In genomic region chr3:49689046-49689886, GRCh38 we compare ENCODE assay signal across 1 cellular context.
TF ChIP-seq lines count a peak whose summit lies in the region.

TSS of gene MST1 (minus strand) at chr3:49689474. CDS start at chr3:49688691, 783 bp downstream.
TSS of gene RNF123 (plus strand) at chr3:49689557. CDS start at chr3:49691166, 1,609 bp downstream.

TF ChIP-seq in GM12878, 131 proteins besides CTCF, POLR2A, EP300 and RAD21 (continued from another document and continues in another):
- TF ChIP-seq REST (IDR thresholded peaks at IDR 0.05; ENCODE audit: low read depth, low read length) = no peak
- no peak for TF ChIP-seq SREBF1 (IDR thresholded peaks at IDR 0.05; ENCODE audit: low read length)
- TF ChIP-seq KLF5 (IDR thresholded peaks at IDR 0.05; ENCODE audit: partially characterized antibody) = peak; percentile 55
- 0 out of 4 replicates have a peak, but pooled peaks of 1 of the 2 experiments have one; percentile 16 for TF ChIP-seq SRF (IDR thresholded peaks at IDR 0.05; ENCODE audit: low read depth in 2 of 2, low read length in 2 of 2)
- peak; percentile 76 for TF ChIP-seq YY1 (IDR thresholded peaks at IDR 0.05; ENCODE audit: low read depth, low read length)
- TF ChIP-seq CBFB (IDR thresholded peaks at IDR 0.05; ENCODE audit: low read depth) = 0 out of 2 replicates have a peak, but pooled peaks have one; percentile 36
- TF ChIP-seq PAX8 (IDR thresholded peaks at IDR 0.05) = no peak
- TF ChIP-seq IRF5 (IDR thresholded peaks at IDR 0.05; ENCODE audit: borderline replicate concordance) = no peak
- peak; percentile 25; the same call in 1 of the 3 replicates for TF ChIP-seq POU2F2 (IDR thresholded peaks at IDR 0.05; ENCODE audit: borderline replicate concordance, low read depth, low read length)
- TF ChIP-seq IRF3 (IDR thresholded peaks at IDR 0.05) = 0 out of 2 replicates have a peak, but pooled peaks have one; percentile 11
- TF ChIP-seq SIN3A (IDR thresholded peaks at IDR 0.05; ENCODE audit: low read depth, low read length) = peak; percentile 71; the same call in 1 of the 2 replicates
- peak; percentile 51 for TF ChIP-seq SIX5 (IDR thresholded peaks at IDR 0.05; ENCODE audit: low read depth, low read length, severe bottlenecking)
- no peak for TF ChIP-seq CUX1 (IDR thresholded peaks at IDR 0.05; ENCODE audit: insufficient replicate concordance, low read depth, low read length)
- TF ChIP-seq E4F1 (IDR thresholded peaks at IDR 0.05; ENCODE audit: borderline replicate concordance, partially characterized antibody) = peak; percentile 25
- TF ChIP-seq BHLHE40 (IDR thresholded peaks at IDR 0.05; ENCODE audit: borderline replicate concordance in 1 of 2, low read depth in 2 of 2, low read length in 1 of 2) = peak; percentile 10 to 59; a peak in 1 of 4 replicates
- peak; percentile 86 for TF ChIP-seq GABPA (IDR thresholded peaks at IDR 0.05; ENCODE audit: low read depth)
- peak; percentile 64; the same call in 1 of the 2 replicates for TF ChIP-seq GATAD2B (conservative IDR thresholded peaks at IDR 0.05; ENCODE audit: low read depth)
- TF ChIP-seq RELB (IDR thresholded peaks at IDR 0.05; ENCODE audit: low read depth) = peak; percentile 75
- TF ChIP-seq IKZF1 (conservative IDR thresholded peaks at IDR 0.05) = peak; percentile 92
- peak; percentile 53; the same call in 1 of the 2 replicates for TF ChIP-seq NR2C1 (IDR thresholded peaks at IDR 0.05)
- peak; percentile 53 for TF ChIP-seq MYC (IDR thresholded peaks at IDR 0.05; ENCODE audit: insufficient read depth, insufficient read length, insufficient replicate concordance, low read length, severe bottlenecking)
- peak; percentile 49; the same call in 1 of the 2 replicates for TF ChIP-seq DPF2 (IDR thresholded peaks at IDR 0.05)
- no peak for TF ChIP-seq KAT2A (conservative IDR thresholded peaks at IDR 0.05; ENCODE audit: control insufficient read depth, low read depth, low read length)
- TF ChIP-seq POLR2AphosphoS2 (IDR thresholded peaks at IDR 0.05; ENCODE audit: low read depth, low read length) = no peak
- peak; percentile 34; the same call in 1 of the 2 replicates for TF ChIP-seq BACH1 (IDR thresholded peaks at IDR 0.05; ENCODE audit: borderline replicate concordance)
- 0 out of 2 replicates have a peak, but pooled peaks have one; percentile 14 for TF ChIP-seq ESRRA (IDR thresholded peaks at IDR 0.05; ENCODE audit: low read length)
- TF ChIP-seq ATF7 (IDR thresholded peaks at IDR 0.05; ENCODE audit: low read depth) = no peak
- TF ChIP-seq ZBTB40 (IDR thresholded peaks at IDR 0.05; ENCODE audit: borderline replicate concordance) = peak; percentile 89
- TF ChIP-seq TCF12 (IDR thresholded peaks at IDR 0.05; ENCODE audit: low read depth, low read length) = 0 out of 2 replicates have a peak, but pooled peaks have one; percentile 5
- peak; percentile 67 for TF ChIP-seq LARP7 (IDR thresholded peaks at IDR 0.05)
- TF ChIP-seq NR2F1 (conservative IDR thresholded peaks at IDR 0.05) = peak; percentile 48; the same call in 1 of the 2 replicates
- peak; percentile 77; the same call in 1 of the 2 replicates for TF ChIP-seq MXI1 (IDR thresholded peaks at IDR 0.05; ENCODE audit: low read depth, low read length)
- peak; percentile 67; the same call in 1 of the 2 replicates for TF ChIP-seq POLR2AphosphoS5 (IDR thresholded peaks at IDR 0.05; ENCODE audit: low read length)
- TF ChIP-seq STAT1 (conservative IDR thresholded peaks at IDR 0.05) = no peak
- TF ChIP-seq SP1 (IDR thresholded peaks at IDR 0.05; ENCODE audit: low read depth, low read length) = peak; percentile 73
- TF ChIP-seq FOXK2 (IDR thresholded peaks at IDR 0.05) = peak; percentile 72
